ENCODE assay signal across 8 cellular contexts in the genomic region with DNA sequence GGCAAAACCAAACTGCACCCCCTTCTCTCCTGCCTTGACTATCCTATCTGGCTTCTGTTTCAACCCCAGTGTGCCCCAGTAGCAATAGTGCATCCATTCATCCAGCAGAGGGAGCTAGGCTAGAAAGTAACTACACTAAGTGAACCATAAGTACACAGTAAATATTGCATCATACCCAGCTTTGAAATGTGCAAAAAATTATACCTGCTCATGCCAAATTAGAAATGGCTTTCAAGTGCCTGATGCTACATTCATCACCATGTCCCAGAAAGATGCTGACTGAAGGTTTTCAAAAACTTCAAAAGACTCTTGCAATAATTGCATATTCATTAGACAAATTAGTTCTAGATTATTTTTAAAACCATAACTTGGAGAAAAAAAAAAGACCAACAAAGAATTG.
DNase-seq lines count a peak whose midpoint lies in the region; ATAC-seq and TF ChIP-seq lines count a peak whose summit lies in the region.

No MANE protein-coding gene starts in this region.

- no peaks in the 10 kb centered on the region for H3K4me1 Mint-ChIP-seq in naive B cell

- DNase-seq in BJ (ENCODE audit: low read depth): peak; percentile 9
- DNase-seq in NCI-H1105 treated with DMSO at 0.1 percent for 48 hours (lab: John Stamatoyannopoulos, UW): peak; percentile 80
- peak; percentile 74 for DNase-seq in SKM-1 (lab: John Stamatoyannopoulos, UW; ENCODE audit: unreplicated experiment)
- peak; percentile 87 to 88 for DNase-seq in erythroblast (lab: John Stamatoyannopoulos, UW)
- peak; percentile 16 for DNase-seq in naive B cell
- no peak for DNase-seq in 8988T

- no peaks in the 10 kb centered on the region for H3K36me3 ChIP-seq in BJ (ENCODE audit: control insufficient read depth, insufficient read depth, low read length)

- H3K9me3 Mint-ChIP-seq in naive B cell: peaks cover 0 to 2% (median 0%) of the 10 kb centered on the region in 7 donors

- peak; percentile 81 for TF ChIP-seq CTCF in BJ (IDR thresholded peaks at IDR 0.05; ENCODE audit: insufficient read depth, low read depth, low read length)

- no peaks in the 10 kb centered on the region for H3K36me3 Mint-ChIP-seq in naive B cell

- peak; percentile 99 for ATAC-seq in GM18519 (IDR thresholded peaks at IDR 0.05; ENCODE audit: low FRiP score, unreplicated experiment)
- ATAC-seq in HG02885 (IDR thresholded peaks at IDR 0.05; ENCODE audit: poor library complexity, unreplicated experiment): peak; percentile 99
- ATAC-seq in naive B cell (ENCODE audit: low read depth in 2 of 2): peak in 1 of 2 donors; percentile 46

- POLR2A ChIA-PET in BJ (lab: Charles Lee): no interaction called here

- H3K4me3 ChIP-seq in BJ (ENCODE audit: low read depth, low read length): no peak overlapping the region

- no peaks in the 10 kb centered on the region for H3K27me3 Mint-ChIP-seq in naive B cell

- H3K27ac Mint-ChIP-seq in naive B cell: no peak overlapping the region

- CTCF ChIA-PET in BJ (lab: Yijun Ruan, JAX): interaction anchor here (0.6 to 1.8 kb wide), 13 partner anchors 9 to 1478 kb away, joined by 3 to 7 read pairs (median 3); no protein-coding TSS in a partner anchor

- TF ChIP-seq POLR2A in erythroblast (IDR thresholded peaks at IDR 0.05; ENCODE audit: low read length): no peak

- H3K4me3 Mint-ChIP-seq in naive B cell: no peak overlapping the region

- H3K27me3 ChIP-seq in BJ (ENCODE audit: control insufficient read depth, insufficient read depth, low read length): no peaks in the 10 kb centered on the region
